18 cellular contexts compared by ENCODE assay signal in the genomic region with DNA sequence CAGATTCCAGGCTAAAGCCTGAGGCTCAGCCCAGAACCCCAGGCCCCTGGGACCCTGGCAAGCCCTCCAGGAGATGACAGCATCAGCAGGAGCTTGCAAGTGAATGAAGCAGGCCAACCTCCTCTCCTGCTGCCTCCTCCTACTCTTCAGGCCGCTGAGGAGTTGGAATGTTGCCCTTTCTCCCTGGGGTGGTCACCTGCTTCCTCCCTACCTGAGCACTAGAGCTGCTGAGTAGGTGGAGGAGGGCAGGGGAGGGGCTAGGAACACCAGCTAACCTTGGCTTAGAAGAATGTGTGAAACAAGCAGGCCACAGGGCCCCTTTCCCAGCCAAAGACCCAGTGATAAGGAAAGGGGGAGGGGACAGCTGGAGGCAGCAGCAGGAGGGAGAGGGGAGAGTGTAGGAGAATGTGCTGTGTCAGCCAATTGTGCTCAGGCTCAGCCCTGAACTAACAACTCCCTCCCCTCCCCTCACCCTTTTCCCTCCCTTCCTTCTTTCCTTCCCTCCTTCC. TPM values are rescaled to one million over a fixed set of nuclear protein-coding genes. Genes with fewer than 3 reads are reported as not detected.
DNase-seq lines count a peak whose midpoint lies in the region; ATAC-seq, FAIRE-seq and TF ChIP-seq lines count a peak whose summit lies in the region.
"Had no signal": no experiment of that assay in that cellular context is flagged by ENCODE, and none has a peak within 500 bp of the region (broad histone marks: within the 10 kb centered on the region; RNA-seq: fewer than 3 reads in every experiment).

No MANE protein-coding gene starts in this region.

- H2BK5ac ChIP-seq in neuronal stem cell (ENCODE audit: low read length): no peak overlapping the region

- H2AK5ac ChIP-seq in neuronal stem cell (ENCODE audit: low read depth, low read length): no peak overlapping the region

- FAIRE-seq in small intestine (lab: Jason Lieb, UNC) (no peak), urothelium cell line (lab: Jason Lieb, UNC) (no peak)

- BruUV-seq in Caco-2 (replicated peaks; lab: Mats Ljungman, UMichigan): no TSS peak

- H3K23ac ChIP-seq in neuronal stem cell (ENCODE audit: low read depth, low read length, poor library complexity): no peak overlapping the region

- POLR2A ChIA-PET in Caco-2 (lab: Charles Lee): interaction anchor here (0.6 to 0.8 kb wide), 3 partner anchors 52 to 509 kb away, joined by 3 to 5 read pairs (median 4); a partner anchor contains a TSS
- POLR2A ChIA-PET in activated CD8-positive, alpha-beta T cell treated with anti-CD3 and anti-CD28 coated beads for 36 hours (lab: Charles Lee): no interaction called here

- WGBS in neuronal stem cell (ENCODE audit: extremely low coverage in 2 of 2, insufficient read length in 2 of 2, insufficient replicate concordance in 1 of 2), 2 donors: no CpG with 5 or more reads among the region's 1 CpG
- 0 to 25% (median 8%) methylated on average over 1 of the region's 1 CpG for WGBS in small intestine, 3 donors

- no peak overlapping the region for H3K14ac ChIP-seq in neuronal stem cell (ENCODE audit: low read length)

- H3K36me3 ChIP-seq in Caco-2 (ENCODE audit: control insufficient read depth, insufficient read depth, low read length): no peaks in the 10 kb centered on the region
- no peaks in the 10 kb centered on the region for H3K36me3 ChIP-seq in neuronal stem cell (replicated peaks in 1 of 2; ENCODE audit: control insufficient read depth in 2 of 2, insufficient read depth in 2 of 2, low read length in 2 of 2)
- no peaks in the 10 kb centered on the region for H3K36me3 ChIP-seq in small intestine (ENCODE audit: control insufficient read depth in 2 of 2, insufficient read depth in 2 of 2, low read length in 2 of 2)
- H3K36me3 ChIP-seq: heart right ventricle had no signal

- H3K36me3 Mint-ChIP-seq in Caco-2 (ENCODE audit: insufficient read depth, unreplicated experiment): no peaks in the 10 kb centered on the region
- no peaks in the 10 kb centered on the region for H3K36me3 Mint-ChIP-seq in activated CD8-positive, alpha-beta T cell treated with anti-CD3 and anti-CD28 coated beads for 36 hours (ENCODE audit: low read depth)

- H3K4me3 Mint-ChIP-seq in Caco-2 (ENCODE audit: unreplicated experiment): peak overlapping the region; percentile 26
- H3K4me3 Mint-ChIP-seq in activated CD8-positive, alpha-beta T cell treated with anti-CD3 and anti-CD28 coated beads for 36 hours: no peak overlapping the region

- H3K4me2 ChIP-seq in neuronal stem cell (ENCODE audit: insufficient read depth, low read length, poor library complexity, severe bottlenecking): no peak overlapping the region

- CTCF ChIA-PET in Caco-2 (lab: Charles Lee): interaction anchor here (0.9 to 1.2 kb wide), 2 partner anchors 26 to 280 kb away, joined by 3 read pairs; no protein-coding TSS in a partner anchor
- CTCF ChIA-PET in activated CD8-positive, alpha-beta T cell treated with anti-CD3 and anti-CD28 coated beads for 36 hours (lab: Charles Lee): interaction anchor here (1.2 kb wide), 1 partner anchor 13 kb away, joined by 6 read pairs; no protein-coding TSS in a partner anchor

- no peak overlapping the region for H4K8ac ChIP-seq in neuronal stem cell (ENCODE audit: low read depth, low read length)

- no peak overlapping the region for H3K4ac ChIP-seq in neuronal stem cell (ENCODE audit: low read length)

- H3K18ac ChIP-seq in neuronal stem cell (ENCODE audit: low read length): peak overlapping the region; percentile 81

- no peak overlapping the region for H3K27ac ChIP-seq in neuronal stem cell (replicated peaks; ENCODE audit: low read length)
- no peak overlapping the region for H3K27ac ChIP-seq in small intestine (ENCODE audit: low read depth in 1 of 2, low read length in 1 of 2)
- H3K27ac ChIP-seq: epithelial cell of prostate, heart right ventricle had no signal

- H3K27me3 ChIP-seq in Caco-2 (replicated peaks; ENCODE audit: control insufficient read depth, insufficient read depth, low read length) (no peaks in the 10 kb centered on the region), neuronal stem cell (ENCODE audit: control insufficient read depth in 3 of 3, insufficient read depth in 3 of 3, low read depth in 1 of 3, low read length in 3 of 3) (no peaks in the 10 kb centered on the region), small intestine (ENCODE audit: control insufficient read depth in 2 of 2, insufficient read depth in 2 of 2, low read length in 2 of 2) (no peaks in the 10 kb centered on the region)

- H4K91ac ChIP-seq in neuronal stem cell (ENCODE audit: low read depth, low read length, poor library complexity): no peak overlapping the region

- peaks cover 34% of the 10 kb centered on the region for H3K4me1 Mint-ChIP-seq in Caco-2 (ENCODE audit: low read depth, unreplicated experiment)
- H3K4me1 Mint-ChIP-seq in activated CD8-positive, alpha-beta T cell treated with anti-CD3 and anti-CD28 coated beads for 36 hours (ENCODE audit: low read depth): no peaks in the 10 kb centered on the region

- H2AFZ ChIP-seq in neuronal stem cell (ENCODE audit: low read length): peak overlapping the region; percentile 75

- H3K79me1 ChIP-seq in neuronal stem cell (ENCODE audit: low read depth, low read length): no peaks in the 10 kb centered on the region

- no peak overlapping the region for H2BK15ac ChIP-seq in neuronal stem cell (ENCODE audit: low read length)

- DNase-seq in Caco-2: peak; percentile 88 to 95
- DNase-seq in OCI-M1 (lab: John Stamatoyannopoulos, UW): peak; percentile 76
- peak; percentile 35 for DNase-seq in left ventricle myocardium superior
- no peak for DNase-seq in neuronal stem cell (ENCODE audit: low spot score)
- DNase-seq in small intestine: no peak
- DNase-seq in C1 segment of cervical spinal cord (lab: John Stamatoyannopoulos, UW): no peak
- DNase-seq in urothelium cell line (ENCODE audit: low spot score): no peak
- no peak for DNase-seq in activated CD8-positive, alpha-beta T cell treated with anti-CD3 and anti-CD28 coated beads for 36 hours
- DNase-seq: activated CD4-positive, alpha-beta T cell treated with anti-CD3 and anti-CD28 coated beads, Interleukin-2, amount 50 U/mL, for 1 hour; activated effector memory CD4-positive, alpha-beta T cell treated with Interleukin-2 at 50 U/mL for 16 hours; central memory CD4-positive, alpha-beta T cell; heart right ventricle; mucosa of descending colon; NCI-H1048; NCI-H226; stimulated activated naive CD8-positive, alpha-beta T cell treated with anti-CD3 and anti-CD28 coated beads, Interleukin-15, Interleukin-2, amounts not matched to agents 100 U/mL and 50 U/mL, for 24 hours; T-helper 2 cell had no signal

- peaks cover 70% of the 10 kb centered on the region for H3K4me1 ChIP-seq in Caco-2
- H3K4me1 ChIP-seq in neuronal stem cell (ENCODE audit: control insufficient read depth in 2 of 2, insufficient read depth in 1 of 2, low read depth in 1 of 2, low read length in 2 of 2): peaks cover 13 to 24% of the 10 kb centered on the region in 2 donors
- H3K4me1 ChIP-seq in small intestine (ENCODE audit: control insufficient read depth in 2 of 2, insufficient read depth in 1 of 2, low read depth in 1 of 2, low read length in 1 of 2): no peaks in the 10 kb centered on the region

- H3K9ac ChIP-seq in neuronal stem cell (ENCODE audit: low read depth, low read length, poor library complexity): no peak overlapping the region

- H3K9me3 ChIP-seq in Caco-2 (no peaks in the 10 kb centered on the region), neuronal stem cell (replicated peaks in 1 of 2; ENCODE audit: control insufficient read depth in 2 of 2, insufficient read depth in 1 of 2, low read depth in 1 of 2, low read length in 2 of 2) (no peaks in the 10 kb centered on the region), small intestine (ENCODE audit: control insufficient read depth, low read depth) (no peaks in the 10 kb centered on the region)
- H3K9me3 ChIP-seq: heart right ventricle, mucosa of descending colon had no signal

- H3K9me3 Mint-ChIP-seq in Caco-2 (ENCODE audit: unreplicated experiment): no peaks in the 10 kb centered on the region
- no peaks in the 10 kb centered on the region for H3K9me3 Mint-ChIP-seq in activated CD8-positive, alpha-beta T cell treated with anti-CD3 and anti-CD28 coated beads for 36 hours

- H2BK12ac ChIP-seq in neuronal stem cell (ENCODE audit: low read length): no peak overlapping the region

- peak overlapping the region; percentile 61 for H2BK120ac ChIP-seq in neuronal stem cell (ENCODE audit: low read depth, low read length)

- intact Hi-C loops in Caco-2 (cut with micrococcal nuclease; ENCODE audit: unreplicated experiment): no loop called here
- intact Hi-C loops in left ventricle myocardium superior (cut with micrococcal nuclease): no loop called here
- intact Hi-C loops in activated CD8-positive, alpha-beta T cell treated with anti-CD3 and anti-CD28 coated beads for 36 hours (cut with micrococcal nuclease): no loop called here

- no peak for TF ChIP-seq CTCF in Caco-2 (IDR thresholded peaks at IDR 0.05; ENCODE audit: insufficient read depth in 1 of 2, low read depth in 1 of 2, low read length in 1 of 2, severe bottlenecking in 1 of 2, unreplicated experiment in 1 of 2)
- no peak for TF ChIP-seq CTCF in activated CD8-positive, alpha-beta T cell treated with anti-CD3 and anti-CD28 coated beads for 36 hours (IDR thresholded peaks at IDR 0.05)

- H3K4me3 ChIP-seq in Caco-2 (ENCODE audit: low read depth, low read length): no peak overlapping the region
- H3K4me3 ChIP-seq in neuronal stem cell (ENCODE audit: low read length in 2 of 2): no peak overlapping the region
- no peak overlapping the region for H3K4me3 ChIP-seq in small intestine (ENCODE audit: low read depth in 1 of 2, low read length in 2 of 2)
- H3K4me3 ChIP-seq: heart right ventricle, mucosa of descending colon had no signal

- ATAC-seq in left ventricle myocardium superior: peak; percentile 62
- ATAC-seq in activated CD8-positive, alpha-beta T cell treated with anti-CD3 and anti-CD28 coated beads for 36 hours: no peak
- ATAC-seq: mucosa of descending colon; stimulated activated naive CD8-positive, alpha-beta T cell treated with anti-CD3 and anti-CD28 coated beads, Interleukin-15, Interleukin-2, amounts not matched to agents 100 U/mL and 50 U/mL, for 24 hours had no signal

- H3K27me3 Mint-ChIP-seq in Caco-2 (ENCODE audit: insufficient read depth, unreplicated experiment): no peaks in the 10 kb centered on the region
- no peaks in the 10 kb centered on the region for H3K27me3 Mint-ChIP-seq in activated CD8-positive, alpha-beta T cell treated with anti-CD3 and anti-CD28 coated beads for 36 hours

- peak overlapping the region; percentile 43 for H3K27ac Mint-ChIP-seq in Caco-2 (ENCODE audit: unreplicated experiment)
- H3K27ac Mint-ChIP-seq in activated CD8-positive, alpha-beta T cell treated with anti-CD3 and anti-CD28 coated beads for 36 hours: no peak overlapping the region

RNA-seq across cellular contexts. Expression of a gene that starts 58.0 kb away (rescaled TPM):
- 10.7 and 13.4 TPM in 2 replicates for total RNA-seq in Caco-2 (2022)
- total RNA-seq in left ventricle myocardium superior: 11.7 TPM
- polyA plus RNA-seq in neuronal stem cell (2013, experiment 1 of 2): 68.9 TPM
- polyA plus RNA-seq in neuronal stem cell (2013, experiment 2 of 2): 73.4 TPM
- 10 to 100 TPM in 1 of 3 donors, 1 to 10 TPM in 2; 3.6 to 11.5 (median 8.1) TPM for polyA plus RNA-seq in small intestine
- 10 to 100 TPM; 21.0 to 22.6 TPM for total RNA-seq in activated CD8-positive, alpha-beta T cell treated with anti-CD3 and anti-CD28 coated beads for 36 hours

Comparison
In these comparisons a context has a peak if more than half of its experiments do, and no peak if none do; other contexts are left out.
1. DNase-seq: peak in Caco-2 (2 of 2), OCI-M1 (single experiment) and left ventricle myocardium superior (single experiment); none in neuronal stem cell (single experiment), small intestine (single experiment), C1 segment of cervical spinal cord (0 of 14), urothelium cell line (single experiment) and activated CD8-positive, alpha-beta T cell treated with anti-CD3 and anti-CD28 coated beads for 36 hours (single experiment).